ENCODE assay signal across 28 cellular contexts in the genomic region with DNA sequence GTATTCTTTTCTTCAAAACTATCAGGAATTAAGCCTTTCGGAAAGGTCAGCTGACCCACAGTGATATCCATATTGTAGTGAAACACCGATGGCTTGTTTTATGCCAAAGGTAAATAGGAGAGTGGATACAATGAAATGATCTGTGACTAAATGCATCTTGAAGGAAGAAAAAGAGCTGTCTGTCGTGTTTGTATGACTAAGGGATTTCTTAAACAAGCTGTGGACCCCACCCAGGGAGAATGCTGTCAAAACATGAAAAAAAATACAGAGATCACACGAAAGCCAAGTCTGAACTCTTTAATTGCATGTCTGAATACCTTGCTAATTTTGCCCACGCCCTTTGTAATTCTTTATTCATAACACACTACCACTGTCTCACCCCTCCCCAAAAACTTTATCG.
"Had no signal": no experiment of that assay in that cellular context is flagged by ENCODE, and none has a peak within 500 bp of the region (broad histone marks: within the 10 kb centered on the region; RNA-seq: fewer than 3 reads in every experiment).

No MANE protein-coding gene starts in this region.

- H3K27me3 ChIP-seq: body of pancreas, esophagus squamous epithelium, gastrocnemius medialis, left lung, upper lobe of left lung, vagina had no signal

- H3K4me1 ChIP-seq: body of pancreas, gastrocnemius medialis, left lung, prostate gland, upper lobe of left lung, vagina had no signal

- DNase-seq: activated CD4-positive, alpha-beta memory T cell treated with anti-CD3 and anti-CD28 coated beads, Interleukin-2, amount 10 ng/mL, durations not matched to agents 7 days and 5 days; activated CD4-positive, alpha-beta T cell treated with anti-CD3 and anti-CD28 coated beads for 1 hour; activated CD4-positive, alpha-beta T cell treated with anti-CD3 and anti-CD28 coated beads, Interleukin-2, amount 10 ng/mL, durations not matched to agents 7 days and 5 days; activated CD8-positive, alpha-beta memory T cell treated with anti-CD3 and anti-CD28 coated beads, Interleukin-2, amount 50 U/mL, for 48 hours; activated gamma-delta T cell treated with Interleukin-2 at 50 U/mL for 16 hours; activated naive CD4-positive, alpha-beta T cell treated with anti-CD3 and anti-CD28 coated beads, Interleukin-2, amount 50 U/mL, for 16 hours; activated T-cell treated with anti-CD3 and anti-CD28 coated beads, Interleukin-2, amount 50 U/mL, for 24 hours; amygdala; body of pancreas; central memory CD4-positive, alpha-beta T cell; esophagus squamous epithelium; gastrocnemius medialis; left lung; mucosa of descending colon; retina; small intestine; stimulated activated CD4-positive, alpha-beta T cell treated with anti-CD3 and anti-CD28 coated beads, Interleukin-4, amount 100 ng/mL, for 24 hours; substantia nigra; T-helper 2 cell had no signal

- H3K36me3 ChIP-seq: esophagus squamous epithelium, gastrocnemius medialis, left lung, prostate gland, upper lobe of left lung, vagina had no signal

- H3K9me3 ChIP-seq: body of pancreas, esophagus squamous epithelium, gastrocnemius medialis, left lung, mucosa of descending colon, prostate gland, upper lobe of left lung, vagina had no signal

- ATAC-seq: activated T-helper 17 cell treated with anti-CD3 and anti-CD28 coated beads, Interleukin-2, amount 50 U/mL, for 72 hours; body of pancreas; gastrocnemius medialis; left lung; mucosa of descending colon; natural killer cell treated with Interleukin-12 subunit alpha and Interleukin-12 subunit beta and Interleukin-15 and Interleukin-18, amount 100 ng/mL, for 72 hours; sciatic nerve; stimulated activated effector memory CD8-positive, alpha-beta T cell treated with anti-CD3 and anti-CD28 coated beads, Interleukin-12 subunit alpha, Interleukin-12 subunit beta, amount 100 ng/mL, for 72 hours; WTC11 had no signal

- H3K27ac ChIP-seq: body of pancreas, gastrocnemius medialis, left lung, prostate gland, upper lobe of left lung, vagina had no signal

- H3K4me3 ChIP-seq: body of pancreas, esophagus squamous epithelium, gastrocnemius medialis, left lung, lung, mucosa of descending colon, prostate gland, upper lobe of left lung, vagina had no signal
